ENCODE assay signal across 8 cellular contexts in the genomic region with DNA sequence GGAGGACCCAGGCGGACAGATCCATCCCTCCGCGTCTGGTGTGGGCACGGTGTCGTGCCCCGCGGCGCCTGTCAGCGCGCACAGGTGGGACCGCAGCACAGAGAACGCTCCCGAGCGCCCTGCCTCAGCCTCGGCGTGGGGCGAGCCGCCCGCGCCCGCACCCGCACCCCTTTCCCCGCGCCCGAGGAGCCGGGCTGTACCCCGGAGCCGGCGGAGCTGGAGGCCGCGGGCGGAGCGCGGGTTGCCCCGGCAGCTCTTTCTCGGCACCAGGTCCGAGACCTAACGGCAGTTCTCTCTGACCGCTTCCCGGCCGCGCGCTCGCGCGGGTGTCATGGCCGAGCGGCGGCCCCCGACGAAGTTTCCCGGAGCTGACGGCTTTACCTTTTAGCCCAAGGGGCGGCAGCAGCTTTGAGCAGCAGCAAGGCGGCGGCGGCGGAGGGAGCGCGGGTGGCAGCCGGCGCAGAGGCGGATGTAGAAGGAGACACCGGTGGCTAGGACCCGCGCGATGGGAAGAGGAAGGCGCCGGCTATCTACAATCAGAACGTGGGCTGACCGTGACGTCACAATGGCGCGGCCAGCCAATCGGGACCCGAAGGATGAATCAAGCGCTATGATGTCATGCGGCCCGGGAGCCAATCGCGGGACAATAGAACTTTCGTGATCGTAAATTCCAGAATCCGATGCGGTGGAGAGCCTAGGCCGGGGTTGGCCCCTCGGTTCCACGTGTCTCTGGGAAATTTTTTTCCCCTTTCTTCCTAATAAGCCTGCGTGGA. TPM values are rescaled to one million over a fixed set of nuclear protein-coding genes. Genes with fewer than 3 reads are reported as not detected.
DNase-seq lines count a peak whose midpoint lies in the region; ATAC-seq, FAIRE-seq and TF ChIP-seq lines count a peak whose summit lies in the region.

A gene with protein sequence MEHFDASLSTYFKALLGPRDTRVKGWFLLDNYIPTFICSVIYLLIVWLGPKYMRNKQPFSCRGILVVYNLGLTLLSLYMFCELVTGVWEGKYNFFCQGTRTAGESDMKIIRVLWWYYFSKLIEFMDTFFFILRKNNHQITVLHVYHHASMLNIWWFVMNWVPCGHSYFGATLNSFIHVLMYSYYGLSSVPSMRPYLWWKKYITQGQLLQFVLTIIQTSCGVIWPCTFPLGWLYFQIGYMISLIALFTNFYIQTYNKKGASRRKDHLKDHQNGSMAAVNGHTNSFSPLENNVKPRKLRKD (minus strand): TSS at position 515 of the 773 bp plus-strand sequence. CDS start 53,251 bp downstream, outside the sequence.

- intact Hi-C loops in breast epithelium (cut with DNase I; ENCODE audit: low total_unique reads) = no loop called here

- H3K4me3 ChIP-seq in breast epithelium = peak within 1 kb of the TSS; percentile 85 to 99 (median 96)

- ATAC-seq in GM18861 (IDR thresholded peaks at IDR 0.05; ENCODE audit: unreplicated experiment) (peak; percentile 71), HG03103 (IDR thresholded peaks at IDR 0.05; ENCODE audit: low read depth, unreplicated experiment) (peak; percentile 65)

- DNase-seq in NCI-H2196 (lab: John Stamatoyannopoulos, UW; ENCODE audit: unreplicated experiment) (peak; percentile 95), breast epithelium (ENCODE audit: low spot score in 2 of 2) (peak; percentile 98), iPS-NIHi7 (ENCODE audit: extremely low spot score) (peak; percentile 81), smooth muscle cell of the brain vasculature (ENCODE audit: low read depth, low spot score) (peak; percentile 96)

- TF ChIP-seq CTCF in VCaP (conservative IDR thresholded peaks at IDR 0.05) (no peak), breast epithelium (IDR thresholded peaks at IDR 0.05) (no peak)

- H3K9me3 ChIP-seq in breast epithelium = no peaks in the 10 kb centered on the region

- H3K27me3 ChIP-seq in breast epithelium = no peaks in the 10 kb centered on the region

- FAIRE-seq in A204.1 (lab: Jason Lieb, UNC) = peak; percentile 81

- no peaks in the 10 kb centered on the region for H3K4me1 ChIP-seq in breast epithelium

- H3K27ac ChIP-seq in VCaP = peak within 1 kb of the TSS; percentile 87
- peak within 1 kb of the TSS; percentile 97 to 99 for H3K27ac ChIP-seq in breast epithelium

- TF ChIP-seq POLR2A in breast epithelium (IDR thresholded peaks at IDR 0.05) = peak; percentile 52

- H3K36me3 ChIP-seq in breast epithelium = no peaks in the 10 kb centered on the region

RNA-seq across cellular contexts. Expression of the gene that starts here (rescaled TPM):
- total RNA-seq in breast epithelium = 100 to 1,000 TPM; 245 to 427 (median 272) TPM

Comparison
In these comparisons a context has a peak if more than half of its experiments do, and no peak if none do; other contexts are left out.
1. Peak in every context shown above with its lines: DNase-seq, ATAC-seq, H3K4me3 ChIP-seq and H3K27ac ChIP-seq.